ENCODE assay signal across 8 cellular contexts in the genomic region with DNA sequence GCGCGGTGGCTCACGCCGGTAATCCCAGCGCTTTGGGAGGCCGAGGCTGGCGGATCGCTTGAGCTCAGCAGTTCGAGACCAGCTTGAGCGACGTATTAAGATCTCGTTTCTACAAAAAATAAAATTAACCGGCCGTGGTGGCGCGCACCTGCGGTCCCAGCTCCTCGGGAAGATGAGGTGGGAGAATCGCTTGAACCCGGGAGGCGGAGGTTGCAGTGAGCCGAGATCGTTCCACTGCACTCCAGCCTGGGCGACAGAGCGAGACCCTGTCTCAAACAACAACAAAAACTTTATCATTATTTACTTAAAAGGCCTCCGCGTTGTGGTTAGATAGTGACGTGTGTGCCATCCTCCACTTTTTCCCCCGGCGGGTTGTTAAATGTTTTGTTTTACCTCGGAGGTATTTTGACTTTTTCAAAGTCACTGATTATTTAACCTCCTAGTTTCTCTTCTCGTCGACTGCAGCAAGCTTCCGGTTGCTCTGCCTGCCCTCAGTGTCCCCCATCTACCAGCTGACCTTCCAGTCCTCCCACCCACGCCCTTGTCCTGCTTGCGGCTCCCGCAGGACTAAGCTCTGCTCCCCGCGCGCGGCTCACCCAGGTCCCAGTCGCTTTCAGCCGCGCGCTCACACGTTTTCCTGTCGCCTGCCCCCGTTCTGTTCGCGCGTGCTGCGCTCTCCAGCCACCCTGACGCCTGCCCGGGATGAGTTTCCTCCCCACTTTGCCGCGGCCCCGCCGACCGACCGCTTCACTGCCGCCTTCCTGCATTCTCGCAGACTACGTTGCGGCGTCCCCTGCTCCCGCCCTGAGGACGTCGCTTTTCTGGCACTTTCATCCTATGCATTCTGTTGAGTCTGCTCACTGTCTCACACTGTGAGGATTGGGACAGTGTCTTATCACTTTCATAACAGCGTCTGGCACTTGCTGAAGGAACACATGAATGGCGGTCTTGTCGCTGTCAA. TPM values are rescaled to one million over a fixed set of nuclear protein-coding genes. Genes with fewer than 3 reads are reported as not detected.
DNase-seq lines count a peak whose midpoint lies in the region; ATAC-seq and TF ChIP-seq lines count a peak whose summit lies in the region.

No MANE protein-coding gene starts in this region.

- H3K36me3 ChIP-seq in A673 (ENCODE audit: insufficient read depth, low read length, poor library complexity, severe bottlenecking): peaks cover 4% of the 10 kb centered on the region
- H3K36me3 ChIP-seq in right lobe of liver: no peaks in the 10 kb centered on the region

- H3K27ac ChIP-seq in A673 (ENCODE audit: low read depth, low read length, poor library complexity, severe bottlenecking): peak overlapping the region; percentile 91
- peak overlapping the region; percentile 96 to 99 (median 97) for H3K27ac ChIP-seq in right lobe of liver

- peaks cover 6% of the 10 kb centered on the region for H3K27me3 Mint-ChIP-seq in activated CD4-positive, alpha-beta T cell treated with anti-CD3 and anti-CD28 coated beads, Interleukin-2, amount 10 ng/mL, durations not matched to agents 24 days and 14 days

- WGBS in right lobe of liver (ENCODE audit: insufficient coverage, low coverage, low lambda C conversion rate, missing lambda C conversion rate): under 1% methylated on average over 47 of the region's 71 CpGs

- H3K36me3 Mint-ChIP-seq in activated CD4-positive, alpha-beta T cell treated with anti-CD3 and anti-CD28 coated beads, Interleukin-2, amount 10 ng/mL, durations not matched to agents 24 days and 14 days (ENCODE audit: low read depth): peaks cover 22% of the 10 kb centered on the region

- no peaks in the 10 kb centered on the region for H3K9me3 ChIP-seq in A673 (ENCODE audit: low read depth, low read length, poor library complexity, severe bottlenecking)
- no peaks in the 10 kb centered on the region for H3K9me3 ChIP-seq in right lobe of liver

- peaks cover 33% of the 10 kb centered on the region for H3K4me1 Mint-ChIP-seq in activated CD4-positive, alpha-beta T cell treated with anti-CD3 and anti-CD28 coated beads, Interleukin-2, amount 10 ng/mL, durations not matched to agents 24 days and 14 days

- H3K4me1 ChIP-seq in A673 (ENCODE audit: insufficient read depth, low read length, poor library complexity, severe bottlenecking) (peaks cover 18% of the 10 kb centered on the region), right lobe of liver (peaks cover 0 to 34% (median 8%) of the 10 kb centered on the region in 4 donors)

- TF ChIP-seq CTCF in A673 (conservative IDR thresholded peaks at IDR 0.05; ENCODE audit: low read depth, low read length) (no peak), right lobe of liver (IDR thresholded peaks at IDR 0.05) (no peak)

- peak overlapping the region; percentile 94 for H3K4me3 ChIP-seq in A673 (ENCODE audit: low read depth, low read length, poor library complexity, severe bottlenecking)
- peak overlapping the region; percentile 52 to 67 (median 61) for H3K4me3 ChIP-seq in right lobe of liver

- TF ChIP-seq POLR2A in GM18526 (IDR thresholded peaks at IDR 0.05; ENCODE audit: extremely low read depth, insufficient read length) (peak; percentile 69), right lobe of liver (IDR thresholded peaks at IDR 0.05) (peak; percentile 96)

- intact Hi-C loops in A673 (cut with micrococcal nuclease; ENCODE audit: unreplicated experiment) (loop anchor here (5.0 to 10.0 kb wide), 2 partner anchors 264 to 447 kb away; partner anchors contain the start of gene ARID2), right lobe of liver (cut with DNase I) (no loop called here)
- intact Hi-C loops in activated CD4-positive, alpha-beta T cell treated with anti-CD3 and anti-CD28 coated beads, Interleukin-2, amount 10 ng/mL, durations not matched to agents 24 days and 14 days (cut with micrococcal nuclease): loop anchor here (2.0 to 10.0 kb wide), 7 partner anchors 219 to 1373 kb away; partner anchors contain the start of gene ANO6

- ATAC-seq in HG03159 (IDR thresholded peaks at IDR 0.05; ENCODE audit: unreplicated experiment) (peak; percentile 16), right lobe of liver (peak; percentile 51 to 62 (median 58))

- H3K27ac Mint-ChIP-seq in activated CD4-positive, alpha-beta T cell treated with anti-CD3 and anti-CD28 coated beads, Interleukin-2, amount 10 ng/mL, durations not matched to agents 24 days and 14 days: peak overlapping the region; percentile 99

- CTCF ChIA-PET in A673 (lab: Charles Lee): no interaction called here

- H3K27me3 ChIP-seq in A673 (replicated peaks; ENCODE audit: insufficient read depth, low read depth, low read length, poor library complexity) (no peaks in the 10 kb centered on the region), right lobe of liver (no peaks in the 10 kb centered on the region)

- H3K4me3 Mint-ChIP-seq in activated CD4-positive, alpha-beta T cell treated with anti-CD3 and anti-CD28 coated beads, Interleukin-2, amount 10 ng/mL, durations not matched to agents 24 days and 14 days: peak overlapping the region; percentile 96

- BruUV-seq in A673 (replicated peaks; lab: Mats Ljungman, UMichigan): no TSS peak

- H3K9me3 Mint-ChIP-seq in activated CD4-positive, alpha-beta T cell treated with anti-CD3 and anti-CD28 coated beads, Interleukin-2, amount 10 ng/mL, durations not matched to agents 24 days and 14 days: no peaks in the 10 kb centered on the region

- peak; percentile 92 for DNase-seq in A673 (ENCODE audit: low spot score)
- DNase-seq in NCI-H510A treated with DMSO at 0.1 percent for 48 hours (lab: John Stamatoyannopoulos, UW): peak; percentile 86
- DNase-seq in activated CD4-positive, alpha-beta T cell treated with anti-CD3 and anti-CD28 coated beads, Interleukin-2, amount 10 ng/mL, durations not matched to agents 24 days and 14 days: peak; percentile 92
- peak; percentile 58 for DNase-seq in dedifferentiated amniotic fluid mesenchymal stem cell (ENCODE audit: extremely low spot score)
- DNase-seq in right lobe of liver: peak; percentile 86 to 92 (median 89)
- peak; percentile 58 to 59 for DNase-seq in stimulated activated CD4-positive, alpha-beta T cell treated with anti-CD3 and anti-CD28 coated beads, Interleukin-4, amount 100 ng/mL, for 4 hours

- POLR2A ChIA-PET in A673 (lab: Charles Lee; ENCODE audit: low non-redundant PET): interaction anchor here (0.6 kb wide), 1 partner anchor 263 kb away, joined by 3 read pairs; no protein-coding TSS in a partner anchor

RNA-seq across cellular contexts. Expression of gene SCAF11, which starts 1.2 kb away (rescaled TPM):
- total RNA-seq in A673 (2021) (105 and 121 TPM in 2 replicates), right lobe of liver (10 to 100 TPM; 43.2 to 72.1 (median 61.4) TPM)
- 126 and 140 TPM in 2 replicates for total RNA-seq in activated CD4-positive, alpha-beta T cell treated with anti-CD3 and anti-CD28 coated beads, Interleukin-2, amount 10 ng/mL, durations not matched to agents 24 days and 14 days

Comparison
In these comparisons a context has a peak if more than half of its experiments do, and no peak if none do; other contexts are left out.
1. Peak in every context shown above with its lines: DNase-seq, ATAC-seq, H3K4me3 ChIP-seq and H3K27ac ChIP-seq.
2. intact Hi-C loops: an anchor here in A673 (5.0 to 10.0 kb wide) and activated CD4-positive, alpha-beta T cell treated with anti-CD3 and anti-CD28 coated beads, Interleukin-2, amount 10 ng/mL, durations not matched to agents 24 days and 14 days (2.0 to 10.0 kb wide); none called in right lobe of liver.